Comparison of ENCODE assay signal across 8 cellular contexts in the genomic region with DNA sequence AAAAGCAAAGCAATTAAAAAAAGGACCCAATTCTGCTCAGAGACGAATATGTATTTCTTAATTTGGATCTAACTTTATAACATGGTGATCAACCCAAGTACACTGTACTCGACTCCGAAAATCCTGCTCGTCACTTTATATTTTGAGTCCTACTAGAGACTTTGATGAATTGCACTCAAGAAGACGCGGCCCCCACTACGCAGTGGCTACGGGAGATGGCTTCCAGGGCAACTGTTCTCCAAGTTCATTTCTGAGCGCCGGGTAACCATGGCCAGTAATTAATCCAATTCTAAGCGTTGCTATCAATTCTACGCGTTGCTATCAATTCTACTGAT.
DNase-seq lines count a peak whose midpoint lies in the region; ATAC-seq and TF ChIP-seq lines count a peak whose summit lies in the region.

No MANE protein-coding gene starts in this region.

- peak; percentile 19 for ATAC-seq in HG02759 (IDR thresholded peaks at IDR 0.05; ENCODE audit: unreplicated experiment)

- peak overlapping the region; percentile 66 for H3K4me3 ChIP-seq in astrocyte of the cerebellum (ENCODE audit: low read depth, low read length)

- TF ChIP-seq CTCF in astrocyte of the cerebellum (IDR thresholded peaks at IDR 0.05; ENCODE audit: low read depth, low read length, missing control alignments) = no peak

- DNase-seq in activated T-cell treated with anti-CD3 and anti-CD28 coated beads for 48 hours (ENCODE audit: low read depth) (peak; percentile 13), activated T-cell treated with anti-CD3 and anti-CD28 coated beads for 4 hours (no peak), NCI-H526 treated with DMSO at 0.1 percent for 48 hours (lab: John Stamatoyannopoulos, UW) (peak; percentile 67), astrocyte of the cerebellum (ENCODE audit: low read depth) (no peak), iPS-NIHi7 (ENCODE audit: extremely low spot score) (peak; percentile 19), T1000 (lab: John Stamatoyannopoulos, UW) (no peak)
- peak; percentile 5 to 13 for DNase-seq in stimulated activated CD4-positive, alpha-beta T cell treated with anti-CD3 and anti-CD28 coated beads, Interleukin-4, amount 100 ng/mL, for 4 hours

- in situ Hi-C loops in astrocyte of the cerebellum (cut with HindIII; ENCODE audit: low sequenced_read_pairs) = no loop called here

Comparison
In these comparisons a context has a peak if more than half of its experiments do, and no peak if none do; other contexts are left out.
1. DNase-seq: peak in activated T-cell treated with anti-CD3 and anti-CD28 coated beads for 48 hours (single experiment), NCI-H526 treated with DMSO at 0.1 percent for 48 hours (single experiment), iPS-NIHi7 (single experiment) and stimulated activated CD4-positive, alpha-beta T cell treated with anti-CD3 and anti-CD28 coated beads, Interleukin-4, amount 100 ng/mL, for 4 hours (2 of 2); none in activated T-cell treated with anti-CD3 and anti-CD28 coated beads for 4 hours (single experiment), astrocyte of the cerebellum (single experiment) and T1000 (single experiment).